Comparison of ENCODE assay signal across 1 cellular context in the genomic region with DNA sequence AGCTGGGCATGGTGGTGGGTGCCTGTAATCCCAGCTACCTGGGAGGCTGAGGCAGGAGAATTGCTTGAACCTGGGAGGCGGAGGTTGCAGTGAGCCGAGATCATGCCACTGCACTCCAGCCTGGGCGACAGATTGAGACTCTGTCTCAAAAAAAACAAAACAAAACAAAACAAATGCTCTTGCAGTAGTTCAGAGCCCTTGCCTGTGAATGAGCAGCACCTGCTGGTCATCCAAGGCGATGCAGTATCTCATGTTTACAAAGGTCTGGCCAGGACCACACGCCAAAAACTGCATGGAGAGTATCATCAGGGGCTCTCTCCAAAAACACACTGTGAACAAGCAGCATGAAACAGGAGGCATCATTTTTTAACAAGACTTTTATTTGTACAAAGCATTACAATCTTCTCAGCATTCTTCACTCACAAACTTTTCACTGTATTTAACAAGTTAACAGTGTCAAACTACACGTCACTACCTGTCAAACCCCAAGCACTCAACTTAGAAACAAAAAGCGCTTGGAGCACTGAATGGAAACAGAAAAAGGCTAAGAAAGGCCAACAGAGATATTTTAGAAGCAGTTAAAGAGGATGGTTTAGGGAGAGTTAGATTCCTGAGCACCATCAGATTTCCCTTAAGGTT.
TF ChIP-seq lines count a peak whose summit lies in the region.
"Not testable (repeated sequence)": the region's sequence is repeated elsewhere in the genome, so short reads cannot be mapped to it uniquely, and the experiment has no call there.

No MANE protein-coding gene starts in this region.

TF ChIP-seq in K562, 482 proteins besides CTCF, POLR2A, EP300 and RAD21:
- TF ChIP-seq ARID2 (IDR thresholded peaks at IDR 0.05) (peak; percentile 88), KLF16 (IDR thresholded peaks at IDR 0.05) (0 out of 2 replicates have a peak, but pooled peaks have one; percentile 41), CREM (IDR thresholded peaks at IDR 0.05; ENCODE audit: low read depth) (peak; percentile 10; the same call in 1 of the 2 replicates), SMARCA4 (IDR thresholded peaks at IDR 0.05) (0 out of 2 replicates have a peak, but pooled peaks have one; percentile 12), POLR2B (IDR thresholded peaks at IDR 0.05; ENCODE audit: low read depth, partially characterized antibody) (peak; percentile 57), CC2D1A (IDR thresholded peaks at IDR 0.05) (peak; percentile 64; the same call in 1 of the 2 replicates), DEAF1 (CRISPR knock-in tag; IDR thresholded peaks at IDR 0.05) (peak; percentile 79), SUPT5H (IDR thresholded peaks at IDR 0.05) (0 out of 2 replicates have a peak, but pooled peaks have one; percentile 34), SMC3 (conservative IDR thresholded peaks at IDR 0.05; ENCODE audit: insufficient read depth, low read depth, low read length) (peak; percentile 82), JUND (IDR thresholded peaks at IDR 0.05; ENCODE audit: borderline replicate concordance, low read depth, low read length) (peak; percentile 29; the same call in 1 of the 2 replicates), RB1 (IDR thresholded peaks at IDR 0.05; ENCODE audit: low read depth) (peak; percentile 14; the same call in 1 of the 2 replicates), MNT (conservative IDR thresholded peaks at IDR 0.05) (0 out of 4 replicates have a peak, but pooled peaks of 1 of the 2 experiments have one; percentile 29), LCOR (CRISPR knock-in tag; IDR thresholded peaks at IDR 0.05) (0 out of 2 replicates have a peak, but pooled peaks have one; percentile 39), FOXK2 (conservative IDR thresholded peaks at IDR 0.05 in 1 of 2, IDR thresholded peaks at IDR 0.05 in 1 of 2; ENCODE audit: low read depth in 2 of 2) (peak; percentile 95 to 97), ZNF384 (IDR thresholded peaks at IDR 0.05; ENCODE audit: low read depth, low read length) (peak; percentile 75), HDGF (IDR thresholded peaks at IDR 0.05) (peak; percentile 80; the same call in 1 of the 2 replicates), ZNF24 (IDR thresholded peaks at IDR 0.05) (peak; percentile 63; the same call in 1 of the 2 replicates), FOXA3 (CRISPR knock-in tag; conservative IDR thresholded peaks at IDR 0.05 in 1 of 2, IDR thresholded peaks at IDR 0.05 in 1 of 2) (peak; percentile 69 to 87), SOX6 (IDR thresholded peaks at IDR 0.05) (0 out of 2 replicates have a peak, but pooled peaks have one; percentile 7)
- TF ChIP-seq, protein P1, sequence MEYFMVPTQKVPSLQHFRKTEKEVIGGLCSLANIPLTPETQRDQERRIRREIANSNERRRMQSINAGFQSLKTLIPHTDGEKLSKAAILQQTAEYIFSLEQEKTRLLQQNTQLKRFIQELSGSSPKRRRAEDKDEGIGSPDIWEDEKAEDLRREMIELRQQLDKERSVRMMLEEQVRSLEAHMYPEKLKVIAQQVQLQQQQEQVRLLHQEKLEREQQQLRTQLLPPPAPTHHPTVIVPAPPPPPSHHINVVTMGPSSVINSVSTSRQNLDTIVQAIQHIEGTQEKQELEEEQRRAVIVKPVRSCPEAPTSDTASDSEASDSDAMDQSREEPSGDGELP (CRISPR knock-in tag; IDR thresholded peaks at IDR 0.05; ENCODE audit: borderline replicate concordance): 0 out of 2 replicates have a peak, but pooled peaks have one; percentile 7
- TF ChIP-seq JUND (tag; IDR thresholded peaks at IDR 0.05; ENCODE audit: borderline replicate concordance, low read depth, low read length): not testable (repeated sequence)
TF ChIP-seq in K562: peak in this region for 20; not testable (repeated sequence) for 462.
